In the genomic region with DNA sequence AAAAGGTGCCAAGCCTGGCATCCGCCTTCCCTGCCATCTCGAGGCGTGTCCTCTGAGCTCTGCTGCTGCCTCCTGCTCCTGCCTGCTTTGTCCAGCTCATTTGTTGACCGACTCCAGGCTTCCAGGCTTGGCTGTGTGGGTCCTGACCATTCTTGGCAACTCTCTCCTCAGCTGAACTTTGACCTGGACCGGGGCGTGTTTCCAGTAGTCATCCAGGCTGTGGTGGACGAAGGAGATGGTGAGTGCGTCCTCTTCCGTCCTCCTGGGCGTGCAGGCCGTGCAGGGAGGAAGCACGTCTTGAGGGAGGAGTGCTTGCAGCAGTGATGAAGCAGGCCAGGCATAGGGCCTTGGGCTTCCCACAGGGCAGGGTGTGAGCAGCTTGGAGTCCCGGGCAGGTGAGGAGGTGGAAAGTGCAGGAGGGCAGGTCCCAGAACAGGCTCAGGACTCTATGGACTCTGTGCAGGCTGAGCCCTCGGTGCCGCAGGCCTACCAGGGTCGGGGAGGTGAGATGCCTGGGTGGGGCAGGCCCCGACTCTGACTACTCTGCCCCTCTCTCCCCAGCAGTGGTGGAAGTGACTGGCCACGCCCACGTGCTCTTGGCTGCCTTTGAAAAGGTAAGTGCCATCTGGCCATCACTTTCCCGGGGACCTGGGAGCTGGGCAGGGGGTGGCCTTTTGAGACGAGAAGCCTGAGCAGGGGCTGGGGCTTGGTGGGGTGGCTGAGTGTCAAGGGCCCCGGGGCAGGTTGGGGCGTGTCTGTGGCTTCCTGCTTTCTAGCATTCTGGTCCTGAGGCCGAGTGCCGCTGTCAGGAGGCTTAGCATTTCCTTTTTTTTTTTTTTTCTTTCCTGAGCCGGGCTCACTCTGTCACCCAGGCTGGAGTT, we compare ENCODE assay signal across 1 cellular context.
TF ChIP-seq lines count a peak whose summit lies in the region.

No MANE protein-coding gene starts in this region.

TF ChIP-seq in GM12878, 131 proteins besides CTCF, POLR2A, EP300 and RAD21:
- TF ChIP-seq KAT2A (conservative IDR thresholded peaks at IDR 0.05; ENCODE audit: control insufficient read depth, low read depth, low read length) (no peak), ZNF384 (IDR thresholded peaks at IDR 0.05; ENCODE audit: borderline replicate concordance, low read depth, low read length) (peak; percentile 40; the same call in 1 of the 2 replicates), SPI1 (IDR thresholded peaks at IDR 0.05; ENCODE audit: borderline replicate concordance, insufficient read depth, low read depth, low read length) (0 out of 2 replicates have a peak, but pooled peaks have one; percentile 2)
TF ChIP-seq in GM12878: peak in this region for 2.
